In the genomic region with DNA sequence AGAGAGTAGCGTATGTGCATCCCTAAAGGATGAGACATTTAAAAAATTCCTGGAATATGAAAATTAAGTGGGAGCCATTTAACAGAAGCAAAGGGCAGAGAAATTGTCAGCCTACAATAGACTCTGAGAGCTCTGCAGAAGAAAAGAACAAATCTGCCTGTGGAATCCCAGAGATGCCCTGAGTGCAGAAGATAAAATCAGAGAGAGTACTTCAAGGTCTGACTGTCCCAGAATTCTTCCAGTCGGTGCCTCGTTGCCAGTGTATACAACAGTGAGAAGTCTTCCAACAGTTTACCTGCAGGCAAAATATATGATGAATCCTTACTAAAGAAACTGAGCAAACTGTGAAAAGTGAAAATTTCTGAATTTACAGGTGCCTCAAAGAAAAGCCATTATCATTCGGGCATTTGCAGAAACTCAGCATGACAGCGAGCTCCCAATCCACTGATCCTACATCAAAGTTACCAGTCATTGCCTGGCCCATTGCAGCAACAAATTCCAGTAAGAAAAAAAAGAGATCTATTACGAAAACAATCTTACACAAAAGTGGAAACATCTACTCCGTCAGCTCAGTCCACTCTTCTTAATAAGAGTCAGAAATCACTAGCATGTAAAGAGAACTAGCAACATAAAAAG, we compare ENCODE assay signal across 20 cellular contexts.
"Had no signal": no experiment of that assay in that cellular context is flagged by ENCODE, and none has a peak within 500 bp of the region (broad histone marks: within the 10 kb centered on the region; RNA-seq: fewer than 3 reads in every experiment).

No MANE protein-coding gene starts in this region.

- H3K4me3 ChIP-seq: coronary artery, heart right ventricle, lower lobe of right lung, right lobe of liver, suprapubic skin, transverse colon had no signal

- H3K27me3 ChIP-seq: brain microvascular endothelial cell, heart right ventricle, right lobe of liver, suprapubic skin, transverse colon had no signal

- ATAC-seq: activated CD8-positive, alpha-beta memory T cell treated with anti-CD3 and anti-CD28 coated beads, Interleukin-2, amount 10 ng/mL, durations not matched to agents 7 days and 5 days; esophagus mucosa; heart right ventricle; lower lobe of right lung; right lobe of liver; stimulated activated naive CD8-positive, alpha-beta T cell treated with anti-CD3 and anti-CD28 coated beads, Interleukin-15, amount 100 ng/mL, for 72 hours had no signal

- H3K36me3 ChIP-seq: brain microvascular endothelial cell, heart right ventricle, lower lobe of right lung, right lobe of liver, suprapubic skin, transverse colon had no signal

- H3K4me1 ChIP-seq: lower lobe of right lung, parathyroid adenoma, right lobe of liver, suprapubic skin, transverse colon had no signal

- H3K9me3 ChIP-seq: lower lobe of right lung, right lobe of liver, suprapubic skin, transverse colon had no signal

- H3K27ac ChIP-seq: brain microvascular endothelial cell, lower lobe of right lung, parathyroid adenoma, right lobe of liver, transverse colon had no signal

- DNase-seq: activated CD4-positive, alpha-beta memory T cell treated with anti-CD3 and anti-CD28 coated beads, Interleukin-2, amount 10 ng/mL, durations not matched to agents 7 days and 5 days; activated CD4-positive, alpha-beta T cell treated with anti-CD3 and anti-CD28 coated beads for 48 hours; activated CD4-positive, CD25-positive, alpha-beta regulatory T cell; activated CD8-positive, alpha-beta memory T cell treated with anti-CD3 and anti-CD28 coated beads, Interleukin-2, amount 10 ng/mL, durations not matched to agents 7 days and 5 days; activated naive CD4-positive, alpha-beta T cell treated with Interleukin-2 at 50 U/mL for 16 hours; aorta; brain microvascular endothelial cell; effector CD4-positive, alpha-beta T cell; heart right ventricle; lower lobe of right lung; midbrain; right lobe of liver; small intestine; stimulated activated CD4-positive, alpha-beta T cell treated with anti-CD3 and anti-CD28 coated beads, Interleukin-4, amount 100 ng/mL, for 1 hour; stimulated activated naive CD8-positive, alpha-beta T cell treated with anti-CD3 and anti-CD28 coated beads, Interleukin-15, amount 100 ng/mL, for 72 hours; transverse colon had no signal

- H3K9ac ChIP-seq: parathyroid adenoma had no signal
